Comparison of ENCODE assay signal across 15 cellular contexts in the genomic region with DNA sequence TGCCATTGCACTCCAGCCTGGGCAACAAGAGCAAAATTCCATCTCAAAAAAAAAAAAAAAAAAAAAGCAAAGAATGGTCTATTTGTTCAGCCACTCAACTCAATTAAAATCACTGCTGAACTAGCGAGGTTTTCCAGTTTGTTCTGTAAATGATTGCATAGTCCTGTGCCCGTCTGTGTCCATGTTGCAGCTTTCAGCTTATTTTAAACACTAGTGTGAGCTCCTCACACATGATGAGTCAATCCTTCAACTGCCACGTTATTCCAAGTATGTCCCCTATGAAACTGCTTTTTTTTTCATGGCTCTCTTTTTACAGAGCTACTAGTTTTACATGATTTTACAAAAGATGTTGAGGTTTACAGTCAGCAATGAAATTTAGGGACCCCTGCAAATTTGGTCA. TPM values are rescaled to one million over a fixed set of nuclear protein-coding genes. Genes with fewer than 3 reads are reported as not detected.
DNase-seq lines count a peak whose midpoint lies in the region; ATAC-seq and TF ChIP-seq lines count a peak whose summit lies in the region.
"Had no signal": no experiment of that assay in that cellular context is flagged by ENCODE, and none has a peak within 500 bp of the region (broad histone marks: within the 10 kb centered on the region; RNA-seq: fewer than 3 reads in every experiment).

No MANE protein-coding gene starts in this region.

- H3K9me2 ChIP-seq in SK-N-SH = no peaks in the 10 kb centered on the region

- no peak overlapping the region for H3K23ac ChIP-seq in trophoblast cell (ENCODE audit: low read length)

- H3K36me3 ChIP-seq in SK-N-SH (replicated peaks in 1 of 2; ENCODE audit: control insufficient read depth in 1 of 2, insufficient read depth in 2 of 2, low read length in 1 of 2) (peaks cover 47 to 56% of the 10 kb centered on the region in 2 experiments), trophoblast cell (ENCODE audit: control insufficient read depth in 1 of 2, insufficient read depth in 2 of 2, low read length in 2 of 2) (peaks cover 38 to 56% of the 10 kb centered on the region in 2 experiments), testis (ENCODE audit: low read depth, missing control alignments) (no peaks in the 10 kb centered on the region)

- H3K27me3 ChIP-seq in SK-N-SH (ENCODE audit: insufficient read depth) = no peaks in the 10 kb centered on the region
- no peaks in the 10 kb centered on the region for H3K27me3 ChIP-seq in trophoblast cell (ENCODE audit: insufficient read depth, low read length)
- no peaks in the 10 kb centered on the region for H3K27me3 ChIP-seq in testis
- H3K27me3 ChIP-seq: gastroesophageal sphincter had no signal

- H3K79me1 ChIP-seq in trophoblast cell (ENCODE audit: low read length) = no peaks in the 10 kb centered on the region

- H3K4me3 ChIP-seq in SK-N-SH (ENCODE audit: low read depth in 2 of 2, low read length in 1 of 2) = no peak overlapping the region
- H3K4me3 ChIP-seq in fibroblast of villous mesenchyme (ENCODE audit: low read depth, low read length) = no peak overlapping the region
- no peak overlapping the region for H3K4me3 ChIP-seq in trophoblast cell (ENCODE audit: low read depth, low read length)
- H3K4me3 ChIP-seq in testis = no peak overlapping the region
- H3K4me3 ChIP-seq: coronary artery, gastroesophageal sphincter, HAP-1 had no signal

- no peak overlapping the region for H3K14ac ChIP-seq in trophoblast cell (ENCODE audit: low read length)

- H2AFZ ChIP-seq in SK-N-SH (ENCODE audit: low read depth) (no peak overlapping the region), trophoblast cell (ENCODE audit: insufficient read depth, low read length, poor library complexity) (no peak overlapping the region)

- H4K12ac ChIP-seq in trophoblast cell (ENCODE audit: low read depth, low read length) = no peak overlapping the region

- H3K9ac ChIP-seq in SK-N-SH (no peak overlapping the region; the same call in 1 of the 2 replicates), trophoblast cell (ENCODE audit: low read length) (no peak overlapping the region)

- H3K18ac ChIP-seq in trophoblast cell (ENCODE audit: low read length) = no peak overlapping the region

- no peak overlapping the region for H2BK5ac ChIP-seq in trophoblast cell (ENCODE audit: low read depth, low read length, poor library complexity)

- H3K79me2 ChIP-seq in SK-N-SH (ENCODE audit: insufficient read depth) = peaks cover 93% of the 10 kb centered on the region
- no peaks in the 10 kb centered on the region for H3K79me2 ChIP-seq in trophoblast cell (ENCODE audit: control insufficient read depth, insufficient read depth, low read length, poor library complexity)

- TF ChIP-seq CTCF in SK-N-SH (IDR thresholded peaks at IDR 0.05) (no peak), fibroblast of villous mesenchyme (IDR thresholded peaks at IDR 0.05; ENCODE audit: insufficient read depth, low read depth, low read length) (no peak), testis (IDR thresholded peaks at IDR 0.05) (no peak)

- H4K8ac ChIP-seq in trophoblast cell (ENCODE audit: low read depth, low read length) = no peak overlapping the region

- H3K9me3 ChIP-seq in SK-N-SH = no peaks in the 10 kb centered on the region
- no peaks in the 10 kb centered on the region for H3K9me3 ChIP-seq in trophoblast cell (ENCODE audit: insufficient read depth, low read depth, low read length)
- no peaks in the 10 kb centered on the region for H3K9me3 ChIP-seq in testis
- H3K9me3 ChIP-seq: gastroesophageal sphincter, HAP-1 had no signal

- peaks cover 32% of the 10 kb centered on the region for H3F3A ChIP-seq in SK-N-SH (replicated peaks; ENCODE audit: insufficient read depth)

- peaks cover 60% of the 10 kb centered on the region for H4K20me1 ChIP-seq in SK-N-SH (ENCODE audit: insufficient read depth)

- H2BK120ac ChIP-seq in trophoblast cell (ENCODE audit: insufficient read depth, low read length, poor library complexity) = no peak overlapping the region

- intact Hi-C loops in testis (cut with DNase I; ENCODE audit: low total_unique reads) = no loop called here

- H2BK12ac ChIP-seq in trophoblast cell (ENCODE audit: low read length) = no peak overlapping the region

- TF ChIP-seq POLR2A in testis (IDR thresholded peaks at IDR 0.05) = no peak

- TF ChIP-seq EP300 in SK-N-SH (IDR thresholded peaks at IDR 0.05; ENCODE audit: borderline replicate concordance in 1 of 2, low read depth in 1 of 2, low read length in 1 of 2) = no peak

- TF ChIP-seq RAD21 in SK-N-SH (IDR thresholded peaks at IDR 0.05; ENCODE audit: low read length) = no peak

- DNase-seq in GM04503 (ENCODE audit: low read depth) = peak; percentile 34
- DNase-seq in SK-N-SH = no peak
- DNase-seq in fibroblast of villous mesenchyme (ENCODE audit: low read depth) = peak; percentile 63
- peak; percentile 9 to 63 for DNase-seq in trophoblast cell
- DNase-seq in testis = no peak
- DNase-seq in GF-D8 (lab: John Stamatoyannopoulos, UW) = no peak
- DNase-seq in NCI-H1436 (lab: John Stamatoyannopoulos, UW) = no peak
- DNase-seq: CD8-positive, alpha-beta memory T cell; NCI-H2081 treated with DMSO at 0.1 percent for 48 hours; nucleus accumbens; stimulated activated naive B cell treated with anti-CD40 and anti-IgM and Interleukin-4, amounts not matched to agents 10 μg/mL and 1 μg/mL and 100 μg/mL, for 72 hours had no signal

- H3K4me2 ChIP-seq in SK-N-SH = peak overlapping the region; percentile 55
- no peak overlapping the region for H3K4me2 ChIP-seq in trophoblast cell (ENCODE audit: low read length)

- H3K4ac ChIP-seq in trophoblast cell (ENCODE audit: low read depth, low read length) = no peak overlapping the region

- 44% methylated on average over 3 of the region's 3 CpGs for WGBS in SK-N-SH (ENCODE audit: low lambda C conversion rate)
- no CpG with 5 or more reads among the region's 3 CpGs for WGBS in trophoblast cell (ENCODE audit: extremely low coverage, insufficient coverage, insufficient read length)
- WGBS in testis, 2 donors = 63 to 76% methylated on average over 3 of the region's 3 CpGs

- H2AK5ac ChIP-seq in trophoblast cell (ENCODE audit: low read length) = no peak overlapping the region

- no peak for ATAC-seq in HG02884 (IDR thresholded peaks at IDR 0.05; ENCODE audit: unreplicated experiment)
- ATAC-seq: gastroesophageal sphincter; stimulated activated naive B cell treated with anti-CD40 and anti-IgM and Interleukin-4, amounts not matched to agents 10 μg/mL and 1 μg/mL and 100 μg/mL, for 72 hours had no signal

- H4K91ac ChIP-seq in trophoblast cell (ENCODE audit: low read depth, low read length) = no peak overlapping the region

- H3K27ac ChIP-seq in SK-N-SH (ENCODE audit: low read depth in 2 of 2, low read length in 1 of 2) = peak overlapping the region in 1 of 2 experiments; percentile 60; a peak in 2 of 4 replicates
- no peak overlapping the region for H3K27ac ChIP-seq in trophoblast cell (ENCODE audit: low read depth, low read length)
- no peak overlapping the region for H3K27ac ChIP-seq in testis
- H3K27ac ChIP-seq: coronary artery, gastroesophageal sphincter had no signal

- POLR2A ChIA-PET in SK-N-SH (lab: Yijun Ruan, JAX) = no interaction called here

- H3K4me1 ChIP-seq in SK-N-SH (ENCODE audit: control insufficient read depth in 1 of 2, insufficient read depth in 2 of 2, low read depth in 1 of 2, low read length in 1 of 2) (peaks cover 0 to 5% of the 10 kb centered on the region in 2 experiments; a peak in 2 of 4 replicates), trophoblast cell (ENCODE audit: control insufficient read depth in 1 of 2, insufficient read depth in 2 of 2, low read length in 2 of 2) (no peaks in the 10 kb centered on the region), testis (no peaks in the 10 kb centered on the region)
- H3K4me1 ChIP-seq: HAP-1 had no signal

- CTCF ChIA-PET in SK-N-SH (lab: Yijun Ruan, JAX) = interaction anchor here (0.6 kb wide), 2 partner anchors 24 to 91 kb away, joined by 3 to 4 read pairs; no protein-coding TSS in a partner anchor

TF ChIP-seq in SK-N-SH, 30 proteins besides CTCF, POLR2A, EP300 and RAD21:
- TF ChIP-seq GABPA (IDR thresholded peaks at IDR 0.05; ENCODE audit: low read depth) (no peak), NRF1 (IDR thresholded peaks at IDR 0.05; ENCODE audit: low read depth, low read length) (no peak), FOSL2 (IDR thresholded peaks at IDR 0.05; ENCODE audit: borderline replicate concordance, low read depth) (no peak; the same call in 1 of the 2 replicates)

RNA-seq across cellular contexts. Expression of a gene that starts 12.2 kb away (rescaled TPM):
- polyA plus RNA-seq in SK-N-SH (2012; rRNA removed) = 56.3 and 74.9 TPM in 2 replicates
- polyA plus RNA-seq in SK-N-SH (2012; cell fraction: cytosol; rRNA removed) = 22.0 and 27.1 TPM in 2 replicates
- 274 and 332 TPM in 2 replicates for polyA plus RNA-seq in SK-N-SH (2012; cell fraction: nucleus; rRNA removed)
- 39.3 and 57.4 TPM in 2 replicates for total RNA-seq in fibroblast of villous mesenchyme
- 48.0 and 52.2 TPM in 2 replicates for polyA plus RNA-seq in trophoblast cell (2013)
- 100 to 1,000 TPM; 176 to 254 TPM for total RNA-seq in testis
- polyA plus RNA-seq in testis (ENCODE audit: insufficient read depth, low read depth, low replicate concordance) = 331 TPM

RNA-seq across cellular contexts. Expression of a gene that starts 12.3 kb away (rescaled TPM):
- polyA plus RNA-seq in SK-N-SH (2012; rRNA removed) = 32.2 and 34.7 TPM in 2 replicates
- polyA plus RNA-seq in SK-N-SH (2012; cell fraction: cytosol; rRNA removed) = 13.8 and 22.3 TPM in 2 replicates
- polyA plus RNA-seq in SK-N-SH (2012; cell fraction: nucleus; rRNA removed) = 30.9 and 32.2 TPM in 2 replicates
- total RNA-seq in fibroblast of villous mesenchyme = 37.1 and 42.8 TPM in 2 replicates
- 9.8 and 10.7 TPM in 2 replicates for polyA plus RNA-seq in trophoblast cell (2013)
- 10 to 100 TPM; 53.2 to 57.0 TPM for total RNA-seq in testis
- polyA plus RNA-seq in testis (ENCODE audit: insufficient read depth, low read depth, low replicate concordance) = 62.0 TPM

RNA-seq across cellular contexts. Expression of a gene that starts 42.7 kb away (rescaled TPM):
- 4.3 and 6.1 TPM in 2 replicates for polyA plus RNA-seq in SK-N-SH (2012; rRNA removed)
- polyA plus RNA-seq in SK-N-SH (2012; cell fraction: cytosol; rRNA removed) = 2.8 and 4.3 TPM in 2 replicates
- 16.9 and 18.8 TPM in 2 replicates for polyA plus RNA-seq in SK-N-SH (2012; cell fraction: nucleus; rRNA removed)
- 5.8 and 9.1 TPM in 2 replicates for total RNA-seq in fibroblast of villous mesenchyme
- polyA plus RNA-seq in trophoblast cell (2013) = 3.2 and 3.3 TPM in 2 replicates
- 10 to 100 TPM; 14.3 to 14.7 TPM for total RNA-seq in testis
- polyA plus RNA-seq in testis (ENCODE audit: insufficient read depth, low read depth, low replicate concordance) = 14.0 TPM

Comparison
In these comparisons a context has a peak if more than half of its experiments do, and no peak if none do; other contexts are left out.
1. DNase-seq: peak in GM04503 (single experiment), fibroblast of villous mesenchyme (single experiment) and trophoblast cell (2 of 2); none in SK-N-SH (single experiment), testis (single experiment), GF-D8 (single experiment) and NCI-H1436 (single experiment).